ENCODE assay signal across 23 cellular contexts in genomic region chr2:231480781-231481180, GRCh38. TPM values are rescaled to one million over a fixed set of nuclear protein-coding genes. Genes with fewer than 3 reads are reported as not detected.
"Had no signal": no experiment of that assay in that cellular context is flagged by ENCODE, and none has a peak within 500 bp of the region (broad histone marks: within the 10 kb centered on the region; RNA-seq: fewer than 3 reads in every experiment).

No MANE protein-coding gene starts in this region.

- H3K9me3 ChIP-seq: SK-N-SH had no signal

- H3K9ac ChIP-seq: SK-N-SH had no signal

- DNase-seq: KBM-7; MM.1S; NCI-H1092 treated with DMSO at 0.1 percent for 48 hours; NCI-H1436; NCI-H187; NCI-H2029; NCI-H2081 treated with DMSO at 0.1 percent for 48 hours; NCI-H2171; NCI-H226; NCI-H446; NCI-H510A; NCI-H524 treated with DMSO at 0.1 percent for 48 hours; NCI-H69; NCI-H774; NK-92 treated with Interleukin-12 subunit alpha and Interleukin-12 subunit beta, amount 100 ng/mL, for 24 hours; PC-3; SHP77; SK-N-SH had no signal

- H3K4me2 ChIP-seq: SK-N-SH had no signal

- ATAC-seq: Panc1, PC-3 had no signal

- H3K27ac ChIP-seq: RWPE1 had no signal

RNA-seq across cellular contexts. Expression of gene NMUR1, which starts 49.5 kb away (rescaled TPM):
- total RNA-seq: HT-29, M059J, OCI-LY7, PC-3 had no signal
- polyA plus RNA-seq: SK-N-SH had no signal
